8 cellular contexts compared by ENCODE assay signal in the genomic region with DNA sequence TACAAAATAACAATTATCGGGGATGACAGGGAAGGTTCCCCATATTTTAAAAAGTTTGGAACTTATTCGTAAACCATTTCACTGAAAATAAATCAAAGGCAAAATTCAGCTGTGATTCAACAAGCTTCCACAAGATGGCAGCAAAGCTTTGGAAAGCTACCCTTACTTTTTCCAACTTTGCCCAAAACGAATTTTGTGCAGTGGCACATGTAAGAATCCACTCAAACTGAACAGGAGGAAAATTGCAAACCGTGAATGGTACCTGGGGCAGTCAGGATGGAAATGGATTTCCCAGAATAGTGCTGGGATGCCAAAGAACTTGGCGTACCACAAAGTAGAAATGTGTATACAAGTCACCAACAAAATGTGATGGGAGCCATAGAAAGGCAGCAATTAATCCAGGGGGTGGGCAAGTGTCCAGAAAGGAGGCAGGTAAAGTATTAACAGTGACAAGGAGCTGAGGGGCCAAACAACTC. TPM values are rescaled to one million over a fixed set of nuclear protein-coding genes. Genes with fewer than 3 reads are reported as not detected.
DNase-seq lines count a peak whose midpoint lies in the region; ATAC-seq and TF ChIP-seq lines count a peak whose summit lies in the region.

No MANE protein-coding gene starts in this region.

- no peaks in the 10 kb centered on the region for H3K4me1 ChIP-seq in endodermal cell (ENCODE audit: control insufficient read depth, insufficient read depth, low read length)

- H3K4me3 ChIP-seq in endodermal cell (ENCODE audit: low read length), result no peak overlapping the region

- H3K9me3 Mint-ChIP-seq in endodermal cell, result no peaks in the 10 kb centered on the region
- H3K9me3 Mint-ChIP-seq in naive B cell, result no peaks in the 10 kb centered on the region

- H3K27me3 Mint-ChIP-seq in endodermal cell (ENCODE audit: insufficient read depth) (no peaks in the 10 kb centered on the region), naive B cell (no peaks in the 10 kb centered on the region)

- H3K27ac Mint-ChIP-seq in endodermal cell (no peak overlapping the region), naive B cell (no peak overlapping the region)

- H3K4me1 Mint-ChIP-seq in endodermal cell, result peaks cover under 1% of the 10 kb centered on the region
- H3K4me1 Mint-ChIP-seq in naive B cell, result peaks cover 7 to 14% (median 11%) of the 10 kb centered on the region in 3 donors

- no peak overlapping the region for H3K27ac ChIP-seq in endodermal cell (ENCODE audit: low read depth, low read length)

- no peak overlapping the region for H3K4me3 Mint-ChIP-seq in endodermal cell
- H3K4me3 Mint-ChIP-seq in naive B cell, result no peak overlapping the region

- DNase-seq in NCI-H510A treated with DMSO at 0.1 percent for 48 hours (lab: John Stamatoyannopoulos, UW), result peak; percentile 45
- DNase-seq in NCI-H510A (lab: John Stamatoyannopoulos, UW), result no peak
- peak; percentile 41 for DNase-seq in SW480 (ENCODE audit: low spot score)
- DNase-seq in endodermal cell, result no peak
- peak; percentile 15 for DNase-seq in naive B cell
- DNase-seq in HuH-7 (ENCODE audit: low spot score), result no peak

- no peaks in the 10 kb centered on the region for H3K27me3 ChIP-seq in endodermal cell (ENCODE audit: control insufficient read depth, insufficient read depth, low read length, poor library complexity, severe bottlenecking)

- ATAC-seq in HG03439 (IDR thresholded peaks at IDR 0.05; ENCODE audit: unreplicated experiment), result peak; percentile 6
- ATAC-seq in naive B cell (ENCODE audit: low read depth in 2 of 2), result no peak
- ATAC-seq in GM21390 (IDR thresholded peaks at IDR 0.05; ENCODE audit: unreplicated experiment), result no peak

- WGBS in endodermal cell (ENCODE audit: insufficient coverage in 1 of 2, insufficient read length in 1 of 2), 2 experiments, result 76 to 80% methylated on average over 5 of the region's 5 CpGs

- H3K36me3 ChIP-seq in endodermal cell (ENCODE audit: control insufficient read depth, insufficient read depth, low read length), result peaks cover 44% of the 10 kb centered on the region

- H3K9ac ChIP-seq in endodermal cell (ENCODE audit: extremely low read depth, low read length, poor library complexity, severe bottlenecking), result no peak overlapping the region

- H3K36me3 Mint-ChIP-seq in endodermal cell (ENCODE audit: low read depth), result peaks cover 51% of the 10 kb centered on the region
- peaks cover 0 to 6% of the 10 kb centered on the region in 2 donors for H3K36me3 Mint-ChIP-seq in naive B cell

- H3K9me3 ChIP-seq in endodermal cell (ENCODE audit: control insufficient read depth, low read length), result peaks cover 13% of the 10 kb centered on the region

- TF ChIP-seq CTCF in endodermal cell (conservative IDR thresholded peaks at IDR 0.05), result peak; percentile 86

RNA-seq across cellular contexts. Expression of gene RPL31, which starts 10.7 kb away (rescaled TPM):
- total RNA-seq in endodermal cell, result 1,000 to 10,000 TPM; 1,597 to 1,823 TPM
- polyA plus RNA-seq in endodermal cell (2013, experiment 1 of 2), result 2,538 TPM
- polyA plus RNA-seq in endodermal cell (2013, experiment 2 of 2), result 2,476 TPM
- polyA plus RNA-seq in naive B cell (ENCODE audit: low read depth in 6 of 6), result 1,000 to 10,000 TPM; 4,155 to 6,073 (median 5,110) TPM

Comparison
In these comparisons a context has a peak if more than half of its experiments do, and no peak if none do; other contexts are left out.
1. DNase-seq: peak in NCI-H510A treated with DMSO at 0.1 percent for 48 hours (single experiment), SW480 (single experiment) and naive B cell (single experiment); none in NCI-H510A (single experiment), endodermal cell (single experiment) and HuH-7 (single experiment).